1 cellular context compared by ENCODE assay signal in the genomic region with DNA sequence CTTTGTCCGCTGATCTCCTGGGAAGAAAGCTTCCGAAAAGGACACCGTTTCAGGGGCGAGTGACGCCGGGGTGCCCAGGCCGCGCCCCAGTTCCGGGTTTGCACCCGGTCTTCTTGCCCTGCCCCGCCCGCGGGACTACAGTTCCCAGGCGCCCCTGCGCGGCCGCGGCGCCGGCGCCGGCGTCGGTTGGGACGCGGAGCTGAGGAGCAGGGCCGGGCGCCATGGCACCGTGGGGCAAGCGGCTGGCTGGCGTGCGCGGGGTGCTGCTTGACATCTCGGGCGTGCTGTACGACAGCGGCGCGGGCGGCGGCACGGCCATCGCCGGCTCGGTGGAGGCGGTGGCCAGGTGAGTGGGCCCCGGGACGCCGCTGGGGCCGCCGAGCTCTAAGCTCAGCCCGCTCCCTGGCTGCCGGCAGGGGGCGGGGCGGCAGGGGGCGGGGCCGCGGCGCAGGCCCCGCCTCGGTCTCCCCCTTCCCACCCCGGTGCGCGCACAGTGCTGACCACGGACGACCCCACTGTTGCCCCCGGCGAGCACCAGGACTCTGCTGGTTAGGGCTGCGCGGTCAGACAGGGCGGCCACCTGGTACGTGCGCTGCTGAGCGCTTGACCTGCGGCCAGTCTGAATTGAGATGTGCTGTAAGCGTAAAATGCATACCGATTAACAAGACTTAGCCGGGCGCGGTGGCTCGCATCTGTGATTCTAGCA.
TF ChIP-seq lines count a peak whose summit lies in the region.

Gene LHPP, plus strand, starts transcription at position 182 of the 706 bp plus-strand sequence. Its CDS starts 40 bp downstream, at position 222.

TF ChIP-seq in GM12878, 131 proteins besides CTCF, POLR2A, EP300 and RAD21 (continued from another document):
- TF ChIP-seq, protein P1, sequence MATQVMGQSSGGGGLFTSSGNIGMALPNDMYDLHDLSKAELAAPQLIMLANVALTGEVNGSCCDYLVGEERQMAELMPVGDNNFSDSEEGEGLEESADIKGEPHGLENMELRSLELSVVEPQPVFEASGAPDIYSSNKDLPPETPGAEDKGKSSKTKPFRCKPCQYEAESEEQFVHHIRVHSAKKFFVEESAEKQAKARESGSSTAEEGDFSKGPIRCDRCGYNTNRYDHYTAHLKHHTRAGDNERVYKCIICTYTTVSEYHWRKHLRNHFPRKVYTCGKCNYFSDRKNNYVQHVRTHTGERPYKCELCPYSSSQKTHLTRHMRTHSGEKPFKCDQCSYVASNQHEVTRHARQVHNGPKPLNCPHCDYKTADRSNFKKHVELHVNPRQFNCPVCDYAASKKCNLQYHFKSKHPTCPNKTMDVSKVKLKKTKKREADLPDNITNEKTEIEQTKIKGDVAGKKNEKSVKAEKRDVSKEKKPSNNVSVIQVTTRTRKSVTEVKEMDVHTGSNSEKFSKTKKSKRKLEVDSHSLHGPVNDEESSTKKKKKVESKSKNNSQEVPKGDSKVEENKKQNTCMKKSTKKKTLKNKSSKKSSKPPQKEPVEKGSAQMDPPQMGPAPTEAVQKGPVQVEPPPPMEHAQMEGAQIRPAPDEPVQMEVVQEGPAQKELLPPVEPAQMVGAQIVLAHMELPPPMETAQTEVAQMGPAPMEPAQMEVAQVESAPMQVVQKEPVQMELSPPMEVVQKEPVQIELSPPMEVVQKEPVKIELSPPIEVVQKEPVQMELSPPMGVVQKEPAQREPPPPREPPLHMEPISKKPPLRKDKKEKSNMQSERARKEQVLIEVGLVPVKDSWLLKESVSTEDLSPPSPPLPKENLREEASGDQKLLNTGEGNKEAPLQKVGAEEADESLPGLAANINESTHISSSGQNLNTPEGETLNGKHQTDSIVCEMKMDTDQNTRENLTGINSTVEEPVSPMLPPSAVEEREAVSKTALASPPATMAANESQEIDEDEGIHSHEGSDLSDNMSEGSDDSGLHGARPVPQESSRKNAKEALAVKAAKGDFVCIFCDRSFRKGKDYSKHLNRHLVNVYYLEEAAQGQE (IDR thresholded peaks at IDR 0.05; ENCODE audit: low read depth, low read length), result no peak
- TF ChIP-seq SREBF1 (IDR thresholded peaks at IDR 0.05; ENCODE audit: low read length) (peak; percentile 48), STAT3 (IDR thresholded peaks at IDR 0.05; ENCODE audit: low read depth, low read length) (no peak), RBBP5 (conservative IDR thresholded peaks at IDR 0.05) (no peak), RB1 (IDR thresholded peaks at IDR 0.05; ENCODE audit: borderline replicate concordance) (peak; percentile 56; the same call in 1 of the 2 replicates), ZNF207 (IDR thresholded peaks at IDR 0.05; ENCODE audit: borderline replicate concordance) (peak; percentile 90; the same call in 1 of the 2 replicates), POU2F2 (IDR thresholded peaks at IDR 0.05; ENCODE audit: borderline replicate concordance, low read depth, low read length) (peak; percentile 49; the same call in 1 of the 3 replicates), GATAD2B (conservative IDR thresholded peaks at IDR 0.05; ENCODE audit: low read depth) (peak; percentile 64; the same call in 1 of the 2 replicates), MXI1 (IDR thresholded peaks at IDR 0.05; ENCODE audit: low read depth, low read length) (peak; percentile 56; the same call in 1 of the 2 replicates)
- TF ChIP-seq, protein P2, sequence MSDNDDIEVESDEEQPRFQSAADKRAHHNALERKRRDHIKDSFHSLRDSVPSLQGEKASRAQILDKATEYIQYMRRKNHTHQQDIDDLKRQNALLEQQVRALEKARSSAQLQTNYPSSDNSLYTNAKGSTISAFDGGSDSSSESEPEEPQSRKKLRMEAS (IDR thresholded peaks at IDR 0.05; ENCODE audit: low read depth, low read length), result peak; percentile 53; the same call in 1 of the 2 replicates
